ENCODE assay signal across 10 cellular contexts in the genomic region with DNA sequence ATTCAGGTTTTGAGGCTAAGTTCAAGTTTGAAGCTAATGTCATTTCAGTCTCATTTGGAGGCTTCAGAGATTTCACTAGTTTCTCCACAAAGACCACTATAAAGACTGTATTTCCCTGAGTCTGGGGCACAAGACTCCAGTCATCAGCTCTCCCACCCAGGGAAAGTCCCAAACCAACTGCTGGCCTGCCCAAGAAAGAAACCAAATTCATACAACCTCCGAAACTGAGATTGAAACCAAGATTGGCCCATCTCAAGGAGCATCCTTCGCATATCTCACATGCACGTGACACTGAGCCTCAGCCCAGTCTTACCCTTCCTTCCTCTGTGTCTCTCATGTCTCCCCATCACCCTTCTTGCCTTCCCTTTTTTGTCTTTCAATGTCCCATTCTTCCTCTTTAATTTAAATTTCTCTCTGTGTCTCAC. TPM values are rescaled to one million over a fixed set of nuclear protein-coding genes. Genes with fewer than 3 reads are reported as not detected.
DNase-seq lines count a peak whose midpoint lies in the region; ATAC-seq and TF ChIP-seq lines count a peak whose summit lies in the region.
"Had no signal": no experiment of that assay in that cellular context is flagged by ENCODE, and none has a peak within 500 bp of the region (broad histone marks: within the 10 kb centered on the region; RNA-seq: fewer than 3 reads in every experiment).

No MANE protein-coding gene starts in this region.

- peak; percentile 44 for ATAC-seq in GM21526 (IDR thresholded peaks at IDR 0.05; ENCODE audit: low FRiP score, unreplicated experiment)

- peaks cover 76% of the 10 kb centered on the region for H3K4me1 Mint-ChIP-seq in activated naive CD4-positive, alpha-beta T cell treated with anti-CD3 and anti-CD28 coated beads for 36 hours (ENCODE audit: low read depth)

- CTCF ChIA-PET in activated naive CD4-positive, alpha-beta T cell treated with anti-CD3 and anti-CD28 coated beads for 36 hours (lab: Charles Lee): interaction anchor here (1.0 to 4.5 kb wide), 4 partner anchors 9 to 29 kb away, joined by 3 to 47 read pairs (median 22); partner anchors contain the start of genes LST1 and LTB

- TF ChIP-seq CTCF in GM13977 (IDR thresholded peaks at IDR 0.05; ENCODE audit: extremely low read depth, insufficient read depth, missing control alignments): no peak

- H3K9me3 Mint-ChIP-seq in activated naive CD4-positive, alpha-beta T cell treated with anti-CD3 and anti-CD28 coated beads for 36 hours: no peaks in the 10 kb centered on the region

- no peaks in the 10 kb centered on the region for H3K27me3 Mint-ChIP-seq in activated naive CD4-positive, alpha-beta T cell treated with anti-CD3 and anti-CD28 coated beads for 36 hours (ENCODE audit: low read depth)

- no peak overlapping the region for H3K4me3 ChIP-seq in HAP-1
- H3K4me3 ChIP-seq: cardiac muscle cell had no signal

- peak overlapping the region; percentile 83 for H3K27ac Mint-ChIP-seq in activated naive CD4-positive, alpha-beta T cell treated with anti-CD3 and anti-CD28 coated beads for 36 hours

- DNase-seq in GM13977 (ENCODE audit: low spot score) (peak; percentile 79), kidney glomerular epithelial cell (lab: John Stamatoyannopoulos, UW) (no peak), 8988T (no peak), HAP-1 (ENCODE audit: low spot score in 2 of 2) (no peak), ecto neural progenitor cell (ENCODE audit: low spot score) (no peak)
- DNase-seq in activated naive CD4-positive, alpha-beta T cell treated with anti-CD3 and anti-CD28 coated beads for 36 hours: peak; percentile 85

- in situ Hi-C loops in GM13977 (cut with MboI; ENCODE audit: low pct_unique_long_range_greater_than_20kb, low sequenced_read_pairs, unreplicated experiment) (no loop called here), HAP-1 (cut with MboI; ENCODE audit: low sequenced_read_pairs) (no loop called here)

- H3K27me3 ChIP-seq in HAP-1 (ENCODE audit: low read depth): no peaks in the 10 kb centered on the region
- H3K27me3 ChIP-seq: cardiac muscle cell had no signal

- H3K36me3 ChIP-seq in KOPT-K1 (ENCODE audit: insufficient read depth, low read length): no peaks in the 10 kb centered on the region
- H3K36me3 ChIP-seq in HAP-1 (replicated peaks): no peaks in the 10 kb centered on the region
- H3K36me3 ChIP-seq: cardiac muscle cell had no signal

- intact Hi-C loops in activated naive CD4-positive, alpha-beta T cell treated with anti-CD3 and anti-CD28 coated beads for 36 hours (cut with micrococcal nuclease): loop anchor here (1.0 kb wide), 5 partner anchors 8 to 52 kb away; partner anchors contain the start of genes NFKBIL1 and PRRC2A

- H3K27ac ChIP-seq in KOPT-K1 (ENCODE audit: low read depth, low read length, poor library complexity, severe bottlenecking): peak overlapping the region; percentile 50
- H3K27ac ChIP-seq: cardiac muscle cell had no signal

- no peaks in the 10 kb centered on the region for H3K9me3 ChIP-seq in KOPT-K1 (ENCODE audit: insufficient read depth, low read length, poor library complexity, severe bottlenecking)
- H3K9me3 ChIP-seq in HAP-1: no peaks in the 10 kb centered on the region

- peaks cover 16% of the 10 kb centered on the region for H3K36me3 Mint-ChIP-seq in activated naive CD4-positive, alpha-beta T cell treated with anti-CD3 and anti-CD28 coated beads for 36 hours (ENCODE audit: low read depth)

- no peaks in the 10 kb centered on the region for H3K4me1 ChIP-seq in HAP-1

- H3K4me3 Mint-ChIP-seq in activated naive CD4-positive, alpha-beta T cell treated with anti-CD3 and anti-CD28 coated beads for 36 hours: peak overlapping the region; percentile 34

RNA-seq across cellular contexts. Expression of gene LTA, which starts 3.5 kb away (rescaled TPM):
- total RNA-seq in activated naive CD4-positive, alpha-beta T cell treated with anti-CD3 and anti-CD28 coated beads for 36 hours: 100 to 1,000 TPM; 165 to 173 TPM
- total RNA-seq: cardiac muscle cell, renal cortical epithelial cell had no signal

RNA-seq across cellular contexts. Expression of gene TNF, which starts 6.8 kb away (rescaled TPM):
- total RNA-seq in activated naive CD4-positive, alpha-beta T cell treated with anti-CD3 and anti-CD28 coated beads for 36 hours: 10 to 100 TPM; 31.6 to 33.2 TPM
- total RNA-seq: cardiac muscle cell had no signal

RNA-seq across cellular contexts. Expression of gene LTB, which starts 13.7 kb away (rescaled TPM):
- 10 to 100 TPM; 50.5 to 52.3 TPM for total RNA-seq in activated naive CD4-positive, alpha-beta T cell treated with anti-CD3 and anti-CD28 coated beads for 36 hours
- total RNA-seq: cardiac muscle cell had no signal

RNA-seq across cellular contexts. Expression of gene LST1, which starts 17.5 kb away (rescaled TPM):
- total RNA-seq in activated naive CD4-positive, alpha-beta T cell treated with anti-CD3 and anti-CD28 coated beads for 36 hours: 10 to 100 TPM; 11.5 to 12.5 TPM
- total RNA-seq: cardiac muscle cell, renal cortical epithelial cell had no signal

RNA-seq across cellular contexts. Expression of gene NFKBIL1, which starts 21.1 kb away (rescaled TPM):
- 10 to 100 TPM; 20.4 to 20.6 TPM for total RNA-seq in activated naive CD4-positive, alpha-beta T cell treated with anti-CD3 and anti-CD28 coated beads for 36 hours

Comparison
In these comparisons a context has a peak if more than half of its experiments do, and no peak if none do; other contexts are left out.
1. DNase-seq: peak in GM13977 (single experiment) and activated naive CD4-positive, alpha-beta T cell treated with anti-CD3 and anti-CD28 coated beads for 36 hours (single experiment); none in kidney glomerular epithelial cell (single experiment), 8988T (single experiment), HAP-1 (0 of 2) and ecto neural progenitor cell (single experiment).